In genomic region chr10:69567920-69568319, GRCh38 we compare ENCODE assay signal across 9 cellular contexts. TPM values are rescaled to one million over a fixed set of nuclear protein-coding genes. Genes with fewer than 3 reads are reported as not detected.
DNase-seq lines count a peak whose midpoint lies in the region; ATAC-seq, FAIRE-seq and TF ChIP-seq lines count a peak whose summit lies in the region.
"Had no signal": no experiment of that assay in that cellular context is flagged by ENCODE, and none has a peak within 500 bp of the region (broad histone marks: within the 10 kb centered on the region; RNA-seq: fewer than 3 reads in every experiment).

No MANE protein-coding gene starts in this region.

- POLR2A ChIA-PET in MCF 10A (lab: Yijun Ruan, JAX) = no interaction called here

- H3K36me3 Mint-ChIP-seq in MCF 10A (ENCODE audit: insufficient read depth, unreplicated experiment) = no peaks in the 10 kb centered on the region
- H3K36me3 Mint-ChIP-seq in activated naive CD8-positive, alpha-beta T cell treated with anti-CD3 and anti-CD28 coated beads, Interleukin-2, amount 50 U/mL, for 24 hours (ENCODE audit: low read depth) = no peaks in the 10 kb centered on the region

- no peak overlapping the region for H3K27ac ChIP-seq in breast epithelium

- peaks cover 4 to 84% of the 10 kb centered on the region in 2 donors for H3K27me3 ChIP-seq in breast epithelium

- TF ChIP-seq CTCF in MCF 10A (IDR thresholded peaks at IDR 0.05; ENCODE audit: unreplicated experiment) (no peak), breast epithelium (IDR thresholded peaks at IDR 0.05) (no peak)

- H3K9me3 ChIP-seq in breast epithelium = no peaks in the 10 kb centered on the region

- no peaks in the 10 kb centered on the region for H3K4me1 ChIP-seq in breast epithelium

- DNase-seq in MCF 10A (ENCODE audit: unreplicated experiment) (peak; percentile 49), breast epithelium (ENCODE audit: low spot score in 2 of 2) (no peak), iPS-NIHi7 (ENCODE audit: extremely low spot score) (peak; percentile 81), urothelium cell line (ENCODE audit: low spot score) (peak; percentile 80), NCI-H526 (lab: John Stamatoyannopoulos, UW) (no peak), SK-N-DZ (ENCODE audit: low spot score) (no peak)
- peak; percentile 55 for DNase-seq in activated naive CD8-positive, alpha-beta T cell treated with anti-CD3 and anti-CD28 coated beads, Interleukin-2, amount 50 U/mL, for 24 hours
- no peak for DNase-seq in effector CD4-positive, alpha-beta T cell

- no peaks in the 10 kb centered on the region for H3K9me3 Mint-ChIP-seq in MCF 10A (ENCODE audit: unreplicated experiment)
- no peaks in the 10 kb centered on the region for H3K9me3 Mint-ChIP-seq in activated naive CD8-positive, alpha-beta T cell treated with anti-CD3 and anti-CD28 coated beads, Interleukin-2, amount 50 U/mL, for 24 hours

- no peak overlapping the region for H3K4me3 Mint-ChIP-seq in MCF 10A (ENCODE audit: unreplicated experiment)
- H3K4me3 Mint-ChIP-seq in activated naive CD8-positive, alpha-beta T cell treated with anti-CD3 and anti-CD28 coated beads, Interleukin-2, amount 50 U/mL, for 24 hours = no peak overlapping the region

- TF ChIP-seq POLR2A in breast epithelium (IDR thresholded peaks at IDR 0.05) = no peak

- H3K27ac Mint-ChIP-seq in MCF 10A (ENCODE audit: low read depth, unreplicated experiment) = no peak overlapping the region
- H3K27ac Mint-ChIP-seq in activated naive CD8-positive, alpha-beta T cell treated with anti-CD3 and anti-CD28 coated beads, Interleukin-2, amount 50 U/mL, for 24 hours = no peak overlapping the region

- no peak for FAIRE-seq in urothelium cell line (lab: Jason Lieb, UNC)

- H3K36me3 ChIP-seq in breast epithelium = no peaks in the 10 kb centered on the region

- H3K4me1 Mint-ChIP-seq in MCF 10A (ENCODE audit: insufficient read depth, unreplicated experiment) = no peaks in the 10 kb centered on the region
- peaks cover 11% of the 10 kb centered on the region for H3K4me1 Mint-ChIP-seq in activated naive CD8-positive, alpha-beta T cell treated with anti-CD3 and anti-CD28 coated beads, Interleukin-2, amount 50 U/mL, for 24 hours

- H3K4me3 ChIP-seq in breast epithelium = no peak overlapping the region

- no TSS peak for BruUV-seq in MCF 10A (replicated peaks; lab: Mats Ljungman, UMichigan)

- peaks cover 87% of the 10 kb centered on the region for H3K27me3 Mint-ChIP-seq in MCF 10A (ENCODE audit: insufficient read depth, unreplicated experiment)
- H3K27me3 Mint-ChIP-seq in activated naive CD8-positive, alpha-beta T cell treated with anti-CD3 and anti-CD28 coated beads, Interleukin-2, amount 50 U/mL, for 24 hours = peaks cover 75% of the 10 kb centered on the region

- intact Hi-C loops in MCF 10A (cut with micrococcal nuclease) (no loop called here), breast epithelium (cut with DNase I; ENCODE audit: low total_unique reads) (no loop called here)

- ATAC-seq in activated naive CD8-positive, alpha-beta T cell treated with anti-CD3 and anti-CD28 coated beads, Interleukin-2, amount 50 U/mL, for 24 hours = no peak

- CTCF ChIA-PET in MCF 10A (lab: Yijun Ruan, JAX) = interaction anchor here (0.6 to 2.0 kb wide), 2 partner anchors 72 to 346 kb away, joined by 3 to 7 read pairs; no protein-coding TSS in a partner anchor

RNA-seq across cellular contexts. Expression of gene NEUROG3, which starts 5.3 kb away (rescaled TPM):
- not detected in 2 replicates for total RNA-seq in MCF 10A (2022)
- total RNA-seq in breast epithelium = not detected
- not detected in 2 replicates for polyA plus RNA-seq in SK-N-DZ (2014; cell fraction: cytosol; rRNA removed)
- polyA plus RNA-seq in SK-N-DZ (2014; cell fraction: nucleus; rRNA removed) = not detected in 2 replicates
- polyA plus RNA-seq: CD14-positive monocyte had no signal

Comparison
In these comparisons a context has a peak if more than half of its experiments do, and no peak if none do; other contexts are left out.
1. DNase-seq: peak in MCF 10A (single experiment), activated naive CD8-positive, alpha-beta T cell treated with anti-CD3 and anti-CD28 coated beads, Interleukin-2, amount 50 U/mL, for 24 hours (single experiment), iPS-NIHi7 (single experiment) and urothelium cell line (single experiment); none in breast epithelium (0 of 2), NCI-H526 (0 of 2), effector CD4-positive, alpha-beta T cell (single experiment) and SK-N-DZ (single experiment).